27 cellular contexts compared by ENCODE assay signal in genomic region chr15:72248514-72248913, GRCh38. TPM values are rescaled to one million over a fixed set of nuclear protein-coding genes. Genes with fewer than 3 reads are reported as not detected.
"Had no signal": no experiment of that assay in that cellular context is flagged by ENCODE, and none has a peak within 500 bp of the region (broad histone marks: within the 10 kb centered on the region; RNA-seq: fewer than 3 reads in every experiment).

No MANE protein-coding gene starts in this region.

- DNase-seq: activated B cell treated with CpG ODN at 0.5 μM for 24 hours; activated CD4-positive, alpha-beta T cell treated with anti-CD3 and anti-CD28 coated beads, Interleukin-2, amount 50 U/mL, for 1 hour; activated CD8-positive, alpha-beta T cell treated with anti-CD3 and anti-CD28 coated beads for 36 hours; activated effector memory CD4-positive, alpha-beta T cell treated with anti-CD3 and anti-CD28 coated beads, Interleukin-2, amount 50 U/mL, for 16 hours; activated naive CD4-positive, alpha-beta T cell treated with anti-CD3 and anti-CD28 coated beads, Interleukin-2, amount 10 ng/mL, durations not matched to agents 7 days and 5 days; activated T-cell treated with anti-CD3 and anti-CD28 coated beads, Interleukin-2, amount 50 U/mL, for 48 hours; cortex of kidney; foreskin keratinocyte; heart right ventricle; naive B cell; nucleus accumbens; pancreas; retina; stimulated activated CD4-positive, alpha-beta T cell treated with anti-CD3 and anti-CD28 coated beads, Interleukin-12 subunit alpha, Interleukin-12 subunit beta, amount 100 ng/mL, for 4 hours; stimulated activated CD4-positive, alpha-beta T cell treated with anti-CD3 and anti-CD28 coated beads, Interleukin-4, amount 100 ng/mL, for 1 hour; stomach; T-cell; thyroid gland; upper lobe of left lung had no signal

- ATAC-seq: activated CD8-positive, alpha-beta T cell treated with anti-CD3 and anti-CD28 coated beads for 36 hours; heart right ventricle; pancreas; sciatic nerve; T-cell had no signal

- H3K27ac Mint-ChIP-seq: activated B cell treated with CpG ODN at 0.5 μM for 24 hours; activated CD8-positive, alpha-beta T cell treated with anti-CD3 and anti-CD28 coated beads for 36 hours; activated naive CD4-positive, alpha-beta T cell treated with anti-CD3 and anti-CD28 coated beads, Interleukin-2, amount 10 ng/mL, durations not matched to agents 7 days and 5 days; mesothelial cell of epicardium; T-helper 2 cell treated with Interferon-gamma antibody and Interleukin-4, amounts not matched to agents 5 μg/mL and 100 μg/mL, for 36 hours had no signal

- H3K27ac ChIP-seq: foreskin keratinocyte, heart right ventricle, pancreas, prostate gland, stomach, thyroid gland, upper lobe of left lung, vagina had no signal

- H3K27me3 Mint-ChIP-seq: activated B cell treated with CpG ODN at 0.5 μM for 24 hours; activated CD8-positive, alpha-beta T cell treated with anti-CD3 and anti-CD28 coated beads for 36 hours; activated naive CD4-positive, alpha-beta T cell treated with anti-CD3 and anti-CD28 coated beads, Interleukin-2, amount 10 ng/mL, durations not matched to agents 7 days and 5 days; naive B cell; T-cell had no signal

- H3K27me3 ChIP-seq: foreskin keratinocyte, heart right ventricle, pancreas, stomach, thyroid gland, upper lobe of left lung, vagina had no signal

- H3K9me3 Mint-ChIP-seq: activated B cell treated with CpG ODN at 0.5 μM for 24 hours; activated CD8-positive, alpha-beta T cell treated with anti-CD3 and anti-CD28 coated beads for 36 hours; activated naive CD4-positive, alpha-beta T cell treated with anti-CD3 and anti-CD28 coated beads, Interleukin-2, amount 10 ng/mL, durations not matched to agents 7 days and 5 days; mesothelial cell of epicardium; naive B cell; neural crest cell; T-cell; T-helper 2 cell treated with Interferon-gamma antibody and Interleukin-4, amounts not matched to agents 5 μg/mL and 100 μg/mL, for 36 hours had no signal

- H3K4me1 Mint-ChIP-seq: activated B cell treated with CpG ODN at 0.5 μM for 24 hours; activated naive CD4-positive, alpha-beta T cell treated with anti-CD3 and anti-CD28 coated beads, Interleukin-2, amount 10 ng/mL, durations not matched to agents 7 days and 5 days; mesothelial cell of epicardium; neural crest cell; T-cell had no signal

- H3K9me3 ChIP-seq: heart right ventricle, pancreas, prostate gland, stomach, thyroid gland, upper lobe of left lung, vagina had no signal

- H3K4me3 ChIP-seq: heart right ventricle, pancreas, prostate gland, skin epidermis, stomach, thyroid gland, upper lobe of left lung, vagina had no signal

- H3K4me3 Mint-ChIP-seq: activated B cell treated with CpG ODN at 0.5 μM for 24 hours; activated CD8-positive, alpha-beta T cell treated with anti-CD3 and anti-CD28 coated beads for 36 hours; activated naive CD4-positive, alpha-beta T cell treated with anti-CD3 and anti-CD28 coated beads, Interleukin-2, amount 10 ng/mL, durations not matched to agents 7 days and 5 days; mesothelial cell of epicardium; neural crest cell; T-cell; T-helper 2 cell treated with Interferon-gamma antibody and Interleukin-4, amounts not matched to agents 5 μg/mL and 100 μg/mL, for 36 hours had no signal

- H3K4me1 ChIP-seq: foreskin keratinocyte, pancreas, prostate gland, stomach, thyroid gland, upper lobe of left lung, vagina had no signal

RNA-seq across cellular contexts. Expression of gene GRAMD2A, which starts 50.9 kb away (rescaled TPM):
- total RNA-seq: activated B cell treated with CpG ODN at 0.5 μM for 24 hours; activated CD8-positive, alpha-beta T cell treated with anti-CD3 and anti-CD28 coated beads for 36 hours; glomerular endothelial cell; T-cell had no signal
